1 cellular context compared by ENCODE assay signal in the genomic region with DNA sequence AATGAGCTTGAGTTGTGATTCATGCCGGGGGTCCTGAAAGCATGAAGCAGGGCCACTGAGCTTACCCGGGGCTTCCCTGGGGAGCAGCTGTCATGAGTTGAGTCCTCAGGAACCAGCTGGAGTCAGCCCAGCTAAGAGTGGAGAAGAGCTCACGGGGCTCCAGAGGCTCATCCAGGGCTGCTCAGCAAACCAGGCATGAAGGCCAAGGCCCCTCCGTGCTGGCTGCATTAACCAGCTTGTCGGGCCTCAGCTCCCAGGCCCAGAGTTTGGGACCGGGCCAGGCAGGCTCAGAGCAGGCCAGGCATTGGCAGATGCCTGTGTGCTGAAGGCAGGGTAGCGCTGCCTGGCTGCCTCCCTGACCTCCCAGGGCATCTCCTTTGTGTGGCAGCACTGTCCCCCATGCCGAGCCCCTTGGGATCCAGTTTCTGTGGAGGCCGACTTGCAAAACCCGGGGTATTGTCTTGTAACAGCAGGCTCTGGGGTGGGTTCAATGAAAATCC.
TF ChIP-seq lines count a peak whose summit lies in the region.

No MANE protein-coding gene starts in this region.

TF ChIP-seq in SK-N-SH, 30 proteins besides CTCF, POLR2A, EP300 and RAD21 (continued from another document):
- no peak for TF ChIP-seq NFIC (IDR thresholded peaks at IDR 0.05; ENCODE audit: borderline replicate concordance)
- no peak for TF ChIP-seq RFX5 (IDR thresholded peaks at IDR 0.05; ENCODE audit: low read length)
- no peak for TF ChIP-seq RCOR1 (IDR thresholded peaks at IDR 0.05; ENCODE audit: low read length)
- no peak for TF ChIP-seq EZH2phosphoT487 (IDR thresholded peaks at IDR 0.05; ENCODE audit: borderline replicate concordance, low read depth)
- TF ChIP-seq JUND (IDR thresholded peaks at IDR 0.05) = no peak
- no peak for TF ChIP-seq NRF1 (IDR thresholded peaks at IDR 0.05; ENCODE audit: low read depth, low read length)
